ENCODE assay signal across 1 cellular context in genomic region chr7:22786290-22786932, GRCh38.
TF ChIP-seq lines count a peak whose summit lies in the region.

No MANE protein-coding gene starts in this region.

TF ChIP-seq in HepG2, 621 proteins besides CTCF, POLR2A, EP300 and RAD21 (continued from another document and continues in another):
- TF ChIP-seq, protein P1, sequence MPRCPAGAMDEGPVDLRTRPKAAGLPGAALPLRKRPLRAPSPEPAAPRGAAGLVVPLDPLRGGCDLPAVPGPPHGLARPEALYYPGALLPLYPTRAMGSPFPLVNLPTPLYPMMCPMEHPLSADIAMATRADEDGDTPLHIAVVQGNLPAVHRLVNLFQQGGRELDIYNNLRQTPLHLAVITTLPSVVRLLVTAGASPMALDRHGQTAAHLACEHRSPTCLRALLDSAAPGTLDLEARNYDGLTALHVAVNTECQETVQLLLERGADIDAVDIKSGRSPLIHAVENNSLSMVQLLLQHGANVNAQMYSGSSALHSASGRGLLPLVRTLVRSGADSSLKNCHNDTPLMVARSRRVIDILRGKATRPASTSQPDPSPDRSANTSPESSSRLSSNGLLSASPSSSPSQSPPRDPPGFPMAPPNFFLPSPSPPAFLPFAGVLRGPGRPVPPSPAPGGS (CRISPR knock-in tag; IDR thresholded peaks at IDR 0.05), result no peak; the same call in 1 of the 2 replicates
- TF ChIP-seq ZNF124 (CRISPR knock-in tag; IDR thresholded peaks at IDR 0.05), result peak; percentile 81
- no peak for TF ChIP-seq MAFG (CRISPR knock-in tag; IDR thresholded peaks at IDR 0.05)
- TF ChIP-seq ATF5 (CRISPR knock-in tag; IDR thresholded peaks at IDR 0.05; ENCODE audit: low read depth), result no peak
- peak; percentile 58 for TF ChIP-seq NR2C2 (CRISPR knock-in tag; IDR thresholded peaks at IDR 0.05; ENCODE audit: borderline replicate concordance)
- TF ChIP-seq ZNF713 (CRISPR knock-in tag; IDR thresholded peaks at IDR 0.05), result no peak
- no peak for TF ChIP-seq ZFAT (CRISPR knock-in tag; conservative IDR thresholded peaks at IDR 0.05)
- no peak for TF ChIP-seq ZNF207 (IDR thresholded peaks at IDR 0.05; ENCODE audit: borderline replicate concordance)
- TF ChIP-seq, protein P2, sequence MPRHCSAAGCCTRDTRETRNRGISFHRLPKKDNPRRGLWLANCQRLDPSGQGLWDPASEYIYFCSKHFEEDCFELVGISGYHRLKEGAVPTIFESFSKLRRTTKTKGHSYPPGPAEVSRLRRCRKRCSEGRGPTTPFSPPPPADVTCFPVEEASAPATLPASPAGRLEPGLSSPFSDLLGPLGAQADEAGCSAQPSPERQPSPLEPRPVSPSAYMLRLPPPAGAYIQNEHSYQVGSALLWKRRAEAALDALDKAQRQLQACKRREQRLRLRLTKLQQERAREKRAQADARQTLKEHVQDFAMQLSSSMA (CRISPR knock-in tag; IDR thresholded peaks at IDR 0.05), result no peak
- TF ChIP-seq, protein P3, sequence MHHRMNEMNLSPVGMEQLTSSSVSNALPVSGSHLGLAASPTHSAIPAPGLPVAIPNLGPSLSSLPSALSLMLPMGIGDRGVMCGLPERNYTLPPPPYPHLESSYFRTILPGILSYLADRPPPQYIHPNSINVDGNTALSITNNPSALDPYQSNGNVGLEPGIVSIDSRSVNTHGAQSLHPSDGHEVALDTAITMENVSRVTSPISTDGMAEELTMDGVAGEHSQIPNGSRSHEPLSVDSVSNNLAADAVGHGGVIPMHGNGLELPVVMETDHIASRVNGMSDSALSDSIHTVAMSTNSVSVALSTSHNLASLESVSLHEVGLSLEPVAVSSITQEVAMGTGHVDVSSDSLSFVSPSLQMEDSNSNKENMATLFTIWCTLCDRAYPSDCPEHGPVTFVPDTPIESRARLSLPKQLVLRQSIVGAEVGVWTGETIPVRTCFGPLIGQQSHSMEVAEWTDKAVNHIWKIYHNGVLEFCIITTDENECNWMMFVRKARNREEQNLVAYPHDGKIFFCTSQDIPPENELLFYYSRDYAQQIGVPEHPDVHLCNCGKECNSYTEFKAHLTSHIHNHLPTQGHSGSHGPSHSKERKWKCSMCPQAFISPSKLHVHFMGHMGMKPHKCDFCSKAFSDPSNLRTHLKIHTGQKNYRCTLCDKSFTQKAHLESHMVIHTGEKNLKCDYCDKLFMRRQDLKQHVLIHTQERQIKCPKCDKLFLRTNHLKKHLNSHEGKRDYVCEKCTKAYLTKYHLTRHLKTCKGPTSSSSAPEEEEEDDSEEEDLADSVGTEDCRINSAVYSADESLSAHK (CRISPR knock-in tag; IDR thresholded peaks at IDR 0.05; ENCODE audit: borderline replicate concordance), result no peak
- TF ChIP-seq ZNF317 (CRISPR knock-in tag; IDR thresholded peaks at IDR 0.05), result peak; percentile 56; the same call in 1 of the 2 replicates
- TF ChIP-seq, protein P4, sequence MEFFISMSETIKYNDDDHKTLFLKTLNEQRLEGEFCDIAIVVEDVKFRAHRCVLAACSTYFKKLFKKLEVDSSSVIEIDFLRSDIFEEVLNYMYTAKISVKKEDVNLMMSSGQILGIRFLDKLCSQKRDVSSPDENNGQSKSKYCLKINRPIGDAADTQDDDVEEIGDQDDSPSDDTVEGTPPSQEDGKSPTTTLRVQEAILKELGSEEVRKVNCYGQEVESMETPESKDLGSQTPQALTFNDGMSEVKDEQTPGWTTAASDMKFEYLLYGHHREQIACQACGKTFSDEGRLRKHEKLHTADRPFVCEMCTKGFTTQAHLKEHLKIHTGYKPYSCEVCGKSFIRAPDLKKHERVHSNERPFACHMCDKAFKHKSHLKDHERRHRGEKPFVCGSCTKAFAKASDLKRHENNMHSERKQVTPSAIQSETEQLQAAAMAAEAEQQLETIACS (CRISPR knock-in tag; IDR thresholded peaks at IDR 0.05), result no peak
- TF ChIP-seq ZNF574 (CRISPR knock-in tag; IDR thresholded peaks at IDR 0.05), result peak; percentile 68
- no peak for TF ChIP-seq ZFP41 (CRISPR knock-in tag; IDR thresholded peaks at IDR 0.05; ENCODE audit: borderline replicate concordance)
- TF ChIP-seq LCORL (IDR thresholded peaks at IDR 0.05), result peak; percentile 77; the same call in 1 of the 2 replicates
- TF ChIP-seq LCORL (CRISPR knock-in tag; IDR thresholded peaks at IDR 0.05), result peak; percentile 80; the same call in 1 of the 2 replicates
- TF ChIP-seq ZNF180 (CRISPR knock-in tag; IDR thresholded peaks at IDR 0.05; ENCODE audit: borderline replicate concordance, low read depth), result no peak
- TF ChIP-seq ZBTB33 (CRISPR knock-in tag; IDR thresholded peaks at IDR 0.05), result peak; percentile 42; the same call in 1 of the 2 replicates
- TF ChIP-seq ETV5 (CRISPR knock-in tag; IDR thresholded peaks at IDR 0.05; ENCODE audit: borderline replicate concordance), result peak; percentile 65; the same call in 1 of the 2 replicates
- TF ChIP-seq ZMYM2 (CRISPR knock-in tag; IDR thresholded peaks at IDR 0.05), result no peak
- peak; percentile 57; the same call in 1 of the 2 replicates for TF ChIP-seq TMF1 (CRISPR knock-in tag; IDR thresholded peaks at IDR 0.05; ENCODE audit: low read depth)
- TF ChIP-seq CHD4 (IDR thresholded peaks at IDR 0.05; ENCODE audit: borderline replicate concordance, low read length), result no peak; the same call in 1 of the 2 replicates
- no peak for TF ChIP-seq ZNF367 (CRISPR knock-in tag; IDR thresholded peaks at IDR 0.05; ENCODE audit: borderline replicate concordance)
- TF ChIP-seq, protein P5, sequence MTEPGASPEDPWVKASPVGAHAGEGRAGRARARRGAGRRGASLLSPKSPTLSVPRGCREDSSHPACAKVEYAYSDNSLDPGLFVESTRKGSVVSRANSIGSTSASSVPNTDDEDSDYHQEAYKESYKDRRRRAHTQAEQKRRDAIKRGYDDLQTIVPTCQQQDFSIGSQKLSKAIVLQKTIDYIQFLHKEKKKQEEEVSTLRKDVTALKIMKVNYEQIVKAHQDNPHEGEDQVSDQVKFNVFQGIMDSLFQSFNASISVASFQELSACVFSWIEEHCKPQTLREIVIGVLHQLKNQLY (CRISPR knock-in tag; IDR thresholded peaks at IDR 0.05), result 0 out of 2 replicates have a peak, but pooled peaks have one; percentile 54
- no peak for TF ChIP-seq FOXK2 (IDR thresholded peaks at IDR 0.05)
- TF ChIP-seq SMYD3 (CRISPR knock-in tag; IDR thresholded peaks at IDR 0.05), result peak; percentile 75
- peak; percentile 88; the same call in 1 of the 2 replicates for TF ChIP-seq SIX4 (CRISPR knock-in tag; IDR thresholded peaks at IDR 0.05)
- peak; percentile 46; the same call in 1 of the 2 replicates for TF ChIP-seq KDM1A (CRISPR knock-in tag; IDR thresholded peaks at IDR 0.05)
- no peak for TF ChIP-seq POLR2AphosphoS5 (IDR thresholded peaks at IDR 0.05; ENCODE audit: low read depth, low read length)
- TF ChIP-seq ZNF792 (CRISPR knock-in tag; IDR thresholded peaks at IDR 0.05), result peak; percentile 21; the same call in 1 of the 2 replicates
- peak; percentile 82 for TF ChIP-seq ATF2 (CRISPR knock-in tag; IDR thresholded peaks at IDR 0.05)
- TF ChIP-seq SALL1 (CRISPR knock-in tag; IDR thresholded peaks at IDR 0.05), result peak; percentile 99
- no peak for TF ChIP-seq MZF1 (CRISPR knock-in tag; IDR thresholded peaks at IDR 0.05; ENCODE audit: borderline replicate concordance)
- peak; percentile 87 for TF ChIP-seq ZNF501 (CRISPR knock-in tag; IDR thresholded peaks at IDR 0.05)
- no peak for TF ChIP-seq ZNF773 (CRISPR knock-in tag; IDR thresholded peaks at IDR 0.05; ENCODE audit: borderline replicate concordance)
- no peak for TF ChIP-seq ATAD3A (CRISPR knock-in tag; IDR thresholded peaks at IDR 0.05)
- TF ChIP-seq, protein P6, sequence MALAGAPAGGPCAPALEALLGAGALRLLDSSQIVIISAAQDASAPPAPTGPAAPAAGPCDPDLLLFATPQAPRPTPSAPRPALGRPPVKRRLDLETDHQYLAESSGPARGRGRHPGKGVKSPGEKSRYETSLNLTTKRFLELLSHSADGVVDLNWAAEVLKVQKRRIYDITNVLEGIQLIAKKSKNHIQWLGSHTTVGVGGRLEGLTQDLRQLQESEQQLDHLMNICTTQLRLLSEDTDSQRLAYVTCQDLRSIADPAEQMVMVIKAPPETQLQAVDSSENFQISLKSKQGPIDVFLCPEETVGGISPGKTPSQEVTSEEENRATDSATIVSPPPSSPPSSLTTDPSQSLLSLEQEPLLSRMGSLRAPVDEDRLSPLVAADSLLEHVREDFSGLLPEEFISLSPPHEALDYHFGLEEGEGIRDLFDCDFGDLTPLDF (CRISPR knock-in tag; IDR thresholded peaks at IDR 0.05), result no peak
- peak; percentile 82; the same call in 1 of the 2 replicates for TF ChIP-seq SNAPC2 (CRISPR knock-in tag; IDR thresholded peaks at IDR 0.05)
- no peak for TF ChIP-seq TIGD3 (CRISPR knock-in tag; IDR thresholded peaks at IDR 0.05; ENCODE audit: borderline replicate concordance)
- TF ChIP-seq NKX3-1 (CRISPR knock-in tag; IDR thresholded peaks at IDR 0.05), result no peak
- no peak for TF ChIP-seq SNRNP70 (IDR thresholded peaks at IDR 0.05; ENCODE audit: low read depth, low read length)
- no peak for TF ChIP-seq FOXM1 (CRISPR knock-in tag; IDR thresholded peaks at IDR 0.05)
- peak; percentile 54; the same call in 1 of the 2 replicates for TF ChIP-seq ZNF878 (CRISPR knock-in tag; IDR thresholded peaks at IDR 0.05)
- TF ChIP-seq ZBTB37 (CRISPR knock-in tag; IDR thresholded peaks at IDR 0.05), result 0 out of 2 replicates have a peak, but pooled peaks have one; percentile 44
- no peak for TF ChIP-seq ZNF275 (CRISPR knock-in tag; IDR thresholded peaks at IDR 0.05; ENCODE audit: borderline replicate concordance)
